Comparison of ENCODE assay signal across 15 cellular contexts in the genomic region with DNA sequence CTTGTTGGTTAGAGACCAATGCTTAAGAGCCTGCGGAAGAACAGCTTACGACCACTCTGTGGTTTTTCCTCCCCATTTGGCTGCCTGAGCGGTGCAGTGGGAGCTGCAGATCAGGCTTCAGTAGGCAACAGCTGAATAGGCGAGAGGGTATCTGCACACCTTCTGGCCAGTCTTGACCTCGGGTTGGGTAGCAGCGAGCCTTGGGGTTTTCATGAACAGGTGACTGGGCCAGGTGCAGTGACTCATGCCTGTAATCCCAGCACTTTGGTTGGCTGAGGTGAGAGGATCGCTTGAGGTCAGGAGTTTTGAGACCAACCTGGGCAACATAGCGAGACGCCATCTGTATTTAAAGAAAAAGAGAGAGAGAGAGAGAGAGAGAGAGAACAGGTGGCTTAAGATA. TPM values are rescaled to one million over a fixed set of nuclear protein-coding genes. Genes with fewer than 3 reads are reported as not detected.
A peak's percentile ranks its signal among the peaks of the same experiment; 100 is the strongest.
DNase-seq lines count a peak whose midpoint lies in the region; ATAC-seq and TF ChIP-seq lines count a peak whose summit lies in the region.
"Had no signal": no experiment of that assay in that cellular context is flagged by ENCODE, and none has a peak within 500 bp of the region (broad histone marks: within the 10 kb centered on the region; RNA-seq: fewer than 3 reads in every experiment).

No MANE protein-coding gene starts in this region.

- ATAC-seq in upper lobe of right lung (no peak), HG03045 (IDR thresholded peaks at IDR 0.05; ENCODE audit: unreplicated experiment) (no peak)

- H3K27ac ChIP-seq in upper lobe of right lung = no peak overlapping the region

- H3K9me3 ChIP-seq in upper lobe of right lung = no peaks in the 10 kb centered on the region

- peak; percentile 98 for DNase-seq in DMS53 (lab: John Stamatoyannopoulos, UW)
- peak; percentile 19 for DNase-seq in NCI-H146 treated with DMSO at 0.1 percent for 48 hours (lab: John Stamatoyannopoulos, UW; ENCODE audit: unreplicated experiment)
- peak; percentile 29 for DNase-seq in chondrocyte (ENCODE audit: low spot score)
- DNase-seq in upper lobe of right lung = peak; percentile 44
- DNase-seq in mesothelial cell of epicardium (ENCODE audit: low spot score in 2 of 2, unreplicated experiment in 2 of 2) = no peak
- no peak for DNase-seq in HK-2 (ENCODE audit: unreplicated experiment)
- DNase-seq: C1 segment of cervical spinal cord; CD4-positive, alpha-beta T cell; DMS153; GF-D8; HCEC 1CT; HFFc6 had no signal

- H3K36me3 ChIP-seq in upper lobe of right lung = no peaks in the 10 kb centered on the region

- H3K27me3 ChIP-seq in upper lobe of right lung = no peaks in the 10 kb centered on the region

- no peaks in the 10 kb centered on the region for H3K27me3 Mint-ChIP-seq in chondrocyte (ENCODE audit: low read depth)
- no peaks in the 10 kb centered on the region for H3K27me3 Mint-ChIP-seq in mesothelial cell of epicardium (ENCODE audit: low read depth)

- intact Hi-C loops in upper lobe of right lung (cut with DNase I) = loop anchor here (10.0 kb wide), 1 partner anchor 281 kb away; no protein-coding TSS in a partner anchor

- TF ChIP-seq CTCF in chondrocyte (IDR thresholded peaks at IDR 0.05) (no peak), upper lobe of right lung (IDR thresholded peaks at IDR 0.05) (no peak), mesothelial cell of epicardium (IDR thresholded peaks at IDR 0.05; ENCODE audit: unreplicated experiment) (no peak)

- H3K4me1 Mint-ChIP-seq in chondrocyte (ENCODE audit: low read depth) = peaks cover 21% of the 10 kb centered on the region
- H3K4me1 Mint-ChIP-seq in mesothelial cell of epicardium = peaks cover 12% of the 10 kb centered on the region

- H3K27ac Mint-ChIP-seq in chondrocyte (ENCODE audit: unreplicated experiment) (no peak overlapping the region), mesothelial cell of epicardium (no peak overlapping the region)
- H3K27ac Mint-ChIP-seq: B cell; CD4-positive, alpha-beta T cell; HFFc6; IgD-negative memory B cell had no signal

- no peaks in the 10 kb centered on the region for H3K4me1 ChIP-seq in upper lobe of right lung

- no peaks in the 10 kb centered on the region for H3K36me3 Mint-ChIP-seq in chondrocyte (ENCODE audit: low read depth)
- H3K36me3 Mint-ChIP-seq in mesothelial cell of epicardium = no peaks in the 10 kb centered on the region
- H3K36me3 Mint-ChIP-seq: IgD-negative memory B cell had no signal

- H3K4me3 Mint-ChIP-seq in chondrocyte (ENCODE audit: unreplicated experiment) (no peak overlapping the region), mesothelial cell of epicardium (no peak overlapping the region)
- H3K4me3 Mint-ChIP-seq: B cell; CD4-positive, alpha-beta T cell; HFFc6; IgD-negative memory B cell had no signal

- no peak overlapping the region for H3K4me3 ChIP-seq in upper lobe of right lung

- H3K9me3 Mint-ChIP-seq in chondrocyte (ENCODE audit: low read depth) (no peaks in the 10 kb centered on the region), mesothelial cell of epicardium (no peaks in the 10 kb centered on the region)
- H3K9me3 Mint-ChIP-seq: CD4-positive, alpha-beta T cell; IgD-negative memory B cell had no signal

RNA-seq across cellular contexts. Expression of a gene that starts 41.0 kb away (rescaled TPM):
- total RNA-seq in chondrocyte = 48.6 to 55.0 TPM (median 50.1 TPM) in 3 replicates
- total RNA-seq in upper lobe of right lung = 45.6 TPM
- total RNA-seq in mesothelial cell of epicardium = 35.8 to 39.3 TPM (median 36.2 TPM) in 3 replicates

RNA-seq across cellular contexts. Expression of a gene that starts 59.0 kb away (rescaled TPM):
- total RNA-seq in chondrocyte = 7.6 to 11.2 TPM (median 9.7 TPM) in 3 replicates
- 9.7 TPM for total RNA-seq in upper lobe of right lung
- 18.6 to 21.7 TPM (median 21.1 TPM) in 3 replicates for total RNA-seq in mesothelial cell of epicardium

Comparison
In these comparisons a context has a peak if more than half of its experiments do, and no peak if none do; other contexts are left out.
1. DNase-seq: peak in DMS53 (single experiment), NCI-H146 treated with DMSO at 0.1 percent for 48 hours (single experiment), chondrocyte (single experiment) and upper lobe of right lung (single experiment); none in mesothelial cell of epicardium (0 of 2) and HK-2 (single experiment).